Comparison of ENCODE assay signal across 8 cellular contexts in genomic region chr18:58687871-58688308, GRCh38. TPM values are rescaled to one million over a fixed set of nuclear protein-coding genes. Genes with fewer than 3 reads are reported as not detected.
DNase-seq lines count a peak whose midpoint lies in the region; ATAC-seq and TF ChIP-seq lines count a peak whose summit lies in the region.

No MANE protein-coding gene starts in this region.

- peak overlapping the region; percentile 92 for H3K27ac Mint-ChIP-seq in activated CD4-positive, alpha-beta memory T cell treated with anti-CD3 and anti-CD28 coated beads, Interleukin-2, amount 10 ng/mL, durations not matched to agents 7 days and 5 days
- no peak overlapping the region for H3K27ac Mint-ChIP-seq in glutamatergic neuron (ENCODE audit: unreplicated experiment)

- intact Hi-C loops in posterior cingulate gyrus (cut with DNase I): no loop called here

- peak overlapping the region; percentile 65 for H3K4me3 Mint-ChIP-seq in activated CD4-positive, alpha-beta memory T cell treated with anti-CD3 and anti-CD28 coated beads, Interleukin-2, amount 10 ng/mL, durations not matched to agents 7 days and 5 days
- no peak overlapping the region for H3K4me3 Mint-ChIP-seq in glutamatergic neuron (ENCODE audit: unreplicated experiment)

- peak; percentile 69 for DNase-seq in activated CD4-positive, alpha-beta memory T cell treated with anti-CD3 and anti-CD28 coated beads, Interleukin-2, amount 10 ng/mL, durations not matched to agents 7 days and 5 days
- peak; percentile 34 to 52 (median 52) for DNase-seq in stimulated activated CD4-positive, alpha-beta T cell treated with anti-CD3 and anti-CD28 coated beads, Interleukin-12 subunit alpha, Interleukin-12 subunit beta, amount 100 ng/mL, for 48 hours (ENCODE audit: low read depth in 2 of 3, low spot score in 1 of 3)
- no peak for DNase-seq in posterior cingulate gyrus
- DNase-seq in superior temporal gyrus (ENCODE audit: extremely low spot score): no peak
- DNase-seq in globus pallidus (ENCODE audit: low spot score): no peak
- no peak for DNase-seq in glutamatergic neuron

- peaks cover 52% of the 10 kb centered on the region for H3K4me1 Mint-ChIP-seq in activated CD4-positive, alpha-beta memory T cell treated with anti-CD3 and anti-CD28 coated beads, Interleukin-2, amount 10 ng/mL, durations not matched to agents 7 days and 5 days
- H3K4me1 Mint-ChIP-seq in glutamatergic neuron (ENCODE audit: low read depth, unreplicated experiment): no peaks in the 10 kb centered on the region

- H3K36me3 Mint-ChIP-seq in activated CD4-positive, alpha-beta memory T cell treated with anti-CD3 and anti-CD28 coated beads, Interleukin-2, amount 10 ng/mL, durations not matched to agents 7 days and 5 days (ENCODE audit: low read depth): peaks cover 66% of the 10 kb centered on the region
- H3K36me3 Mint-ChIP-seq in glutamatergic neuron (ENCODE audit: unreplicated experiment): no peaks in the 10 kb centered on the region

- ATAC-seq in GM18867 (IDR thresholded peaks at IDR 0.05; ENCODE audit: unreplicated experiment) (peak; percentile 65), HG02943 (IDR thresholded peaks at IDR 0.05; ENCODE audit: low read depth, unreplicated experiment) (peak; percentile 67)

- peaks cover 7% of the 10 kb centered on the region for H3K9me3 Mint-ChIP-seq in activated CD4-positive, alpha-beta memory T cell treated with anti-CD3 and anti-CD28 coated beads, Interleukin-2, amount 10 ng/mL, durations not matched to agents 7 days and 5 days
- H3K9me3 Mint-ChIP-seq in glutamatergic neuron (ENCODE audit: unreplicated experiment): peaks cover 1% of the 10 kb centered on the region

- POLR2A ChIA-PET in activated CD4-positive, alpha-beta memory T cell treated with anti-CD3 and anti-CD28 coated beads, Interleukin-2, amount 10 ng/mL, durations not matched to agents 7 days and 5 days (lab: Charles Lee): interaction anchor here (1.2 to 5.2 kb wide), 8 partner anchors 8 to 146 kb away, joined by 3 to 63 read pairs (median 4); partner anchors contain the start of gene MALT1

- H3K27me3 Mint-ChIP-seq in activated CD4-positive, alpha-beta memory T cell treated with anti-CD3 and anti-CD28 coated beads, Interleukin-2, amount 10 ng/mL, durations not matched to agents 7 days and 5 days: no peaks in the 10 kb centered on the region
- no peaks in the 10 kb centered on the region for H3K27me3 Mint-ChIP-seq in glutamatergic neuron (ENCODE audit: unreplicated experiment)

- CTCF ChIA-PET in activated CD4-positive, alpha-beta memory T cell treated with anti-CD3 and anti-CD28 coated beads, Interleukin-2, amount 10 ng/mL, durations not matched to agents 7 days and 5 days (lab: Charles Lee): interaction anchor here (2.1 kb wide), 1 partner anchor 16 kb away, joined by 12 read pairs; the partner anchor contains the start of gene MALT1

- TF ChIP-seq CTCF in glutamatergic neuron (IDR thresholded peaks at IDR 0.05; ENCODE audit: partially characterized antibody, unreplicated experiment): no peak

RNA-seq across cellular contexts. Expression of gene MALT1, which starts 16.6 kb away (rescaled TPM):
- total RNA-seq in activated CD4-positive, alpha-beta memory T cell treated with anti-CD3 and anti-CD28 coated beads, Interleukin-2, amount 10 ng/mL, durations not matched to agents 7 days and 5 days: 10 to 100 TPM; 41.0 to 43.0 TPM
- total RNA-seq in glutamatergic neuron (ENCODE audit: unreplicated experiment): 8.5 TPM

RNA-seq across cellular contexts. Expression of gene ALPK2, which starts 59.0 kb away (rescaled TPM):
- total RNA-seq in activated CD4-positive, alpha-beta memory T cell treated with anti-CD3 and anti-CD28 coated beads, Interleukin-2, amount 10 ng/mL, durations not matched to agents 7 days and 5 days: under 1 TPM; 0.18 TPM
- 0.37 TPM for total RNA-seq in glutamatergic neuron (ENCODE audit: unreplicated experiment)

Comparison
In these comparisons a context has a peak if more than half of its experiments do, and no peak if none do; other contexts are left out.
1. DNase-seq: peak in activated CD4-positive, alpha-beta memory T cell treated with anti-CD3 and anti-CD28 coated beads, Interleukin-2, amount 10 ng/mL, durations not matched to agents 7 days and 5 days (single experiment) and stimulated activated CD4-positive, alpha-beta T cell treated with anti-CD3 and anti-CD28 coated beads, Interleukin-12 subunit alpha, Interleukin-12 subunit beta, amount 100 ng/mL, for 48 hours (3 of 3); none in posterior cingulate gyrus (0 of 10), superior temporal gyrus (single experiment), globus pallidus (single experiment) and glutamatergic neuron (single experiment).